20 cellular contexts compared by ENCODE assay signal in genomic region chr2:174762464-174762863, GRCh38. TPM values are rescaled to one million over a fixed set of nuclear protein-coding genes. Genes with fewer than 3 reads are reported as not detected.
DNase-seq lines count a peak whose midpoint lies in the region; ATAC-seq and TF ChIP-seq lines count a peak whose summit lies in the region.
"Had no signal": no experiment of that assay in that cellular context is flagged by ENCODE, and none has a peak within 500 bp of the region (broad histone marks: within the 10 kb centered on the region; RNA-seq: fewer than 3 reads in every experiment).

No MANE protein-coding gene starts in this region.

- H3K36me3 ChIP-seq in HUES48 (ENCODE audit: control insufficient read depth, insufficient read depth, low read length): no peaks in the 10 kb centered on the region
- no peaks in the 10 kb centered on the region for H3K36me3 ChIP-seq in A673 (ENCODE audit: insufficient read depth, low read length, poor library complexity, severe bottlenecking)
- no peaks in the 10 kb centered on the region for H3K36me3 ChIP-seq in OCI-LY7 (ENCODE audit: insufficient read depth, low read length)
- H3K36me3 ChIP-seq: Peyer's patch had no signal

- DNase-seq in mesothelial cell of epicardium (ENCODE audit: low spot score in 2 of 2, unreplicated experiment in 2 of 2) (no peak), skeletal muscle cell (ENCODE audit: low read depth) (no peak), A673 (ENCODE audit: low spot score) (no peak), OCI-LY7 (ENCODE audit: low spot score) (no peak)
- no peak for DNase-seq in activated CD8-positive, alpha-beta memory T cell treated with anti-CD3 and anti-CD28 coated beads, Interleukin-2, amount 50 U/mL, for 4 hours
- DNase-seq: Calu3; CD4-positive, alpha-beta T cell; GF-D8; GOT3; Karpas-422; NCI-H187 treated with DMSO at 0.1 percent for 48 hours; NCI-H2171 treated with DMSO at 0.1 percent for 48 hours; NCI-H510A; Peyer's patch; SHP77 had no signal

- peak overlapping the region in 3 of 5 experiments; percentile 24 to 80 (median 51) for H3K27ac Mint-ChIP-seq in brain
- peak overlapping the region; percentile 40 for H3K27ac Mint-ChIP-seq in mesothelial cell of epicardium
- H3K27ac Mint-ChIP-seq: CD4-positive, alpha-beta T cell had no signal

- H3K36me3 Mint-ChIP-seq in brain (no peaks in the 10 kb centered on the region), mesothelial cell of epicardium (no peaks in the 10 kb centered on the region)

- TF ChIP-seq CTCF in brain (conservative IDR thresholded peaks at IDR 0.05) (no peak), mesothelial cell of epicardium (IDR thresholded peaks at IDR 0.05; ENCODE audit: unreplicated experiment) (no peak), A673 (conservative IDR thresholded peaks at IDR 0.05; ENCODE audit: low read depth, low read length) (no peak), OCI-LY7 (conservative IDR thresholded peaks at IDR 0.05; ENCODE audit: low read length) (no peak)

- H3K9me3 ChIP-seq in HUES48 (ENCODE audit: control insufficient read depth, insufficient read depth, low read length) (no peaks in the 10 kb centered on the region), A673 (ENCODE audit: low read depth, low read length, poor library complexity, severe bottlenecking) (no peaks in the 10 kb centered on the region), OCI-LY7 (ENCODE audit: low read length) (no peaks in the 10 kb centered on the region)
- H3K9me3 ChIP-seq: A549, Peyer's patch had no signal

- BruUV-seq in A673 (replicated peaks; lab: Mats Ljungman, UMichigan) (no TSS peak), OCI-LY7 (replicated peaks; lab: Mats Ljungman, UMichigan) (no TSS peak)

- H3K9me2 ChIP-seq in OCI-LY7 (ENCODE audit: insufficient read depth, low read length): no peaks in the 10 kb centered on the region

- H3K9ac ChIP-seq in HUES48 (ENCODE audit: low read depth, low read length): peak overlapping the region; percentile 10; the same call in 1 of the 2 replicates

- intact Hi-C loops in A673 (cut with micrococcal nuclease; ENCODE audit: unreplicated experiment) (no loop called here), OCI-LY7 (cut with micrococcal nuclease; ENCODE audit: unreplicated experiment) (no loop called here)

- POLR2A ChIA-PET in A673 (lab: Charles Lee; ENCODE audit: low non-redundant PET) (no interaction called here), OCI-LY7 (lab: Charles Lee) (no interaction called here)

- no peak overlapping the region for H3K4me3 ChIP-seq in HUES48 (ENCODE audit: low read depth, low read length)
- H3K4me3 ChIP-seq in skeletal muscle cell (ENCODE audit: low read depth, low read length): peak overlapping the region; percentile 46
- H3K4me3 ChIP-seq in A673 (ENCODE audit: low read depth, low read length, poor library complexity, severe bottlenecking): no peak overlapping the region
- H3K4me3 ChIP-seq in OCI-LY7 (ENCODE audit: low read depth, low read length, poor library complexity, severe bottlenecking): no peak overlapping the region
- H3K4me3 ChIP-seq: A549, Peyer's patch had no signal

- H3K9me3 Mint-ChIP-seq in brain (no peaks in the 10 kb centered on the region), mesothelial cell of epicardium (no peaks in the 10 kb centered on the region)
- H3K9me3 Mint-ChIP-seq: CD4-positive, alpha-beta T cell had no signal

- H3K27me3 Mint-ChIP-seq in brain (peaks cover 6% of the 10 kb centered on the region), mesothelial cell of epicardium (ENCODE audit: low read depth) (no peaks in the 10 kb centered on the region)
- H3K27me3 Mint-ChIP-seq: CD4-positive, alpha-beta T cell had no signal

- ATAC-seq in HG03280 (IDR thresholded peaks at IDR 0.05; ENCODE audit: unreplicated experiment): no peak
- ATAC-seq: HepG2 had no signal

- CTCF ChIA-PET in A673 (lab: Charles Lee): interaction anchor here (1.8 kb wide), 1 partner anchor 13 kb away, joined by 5 read pairs; no protein-coding TSS in a partner anchor
- CTCF ChIA-PET in OCI-LY7 (lab: Charles Lee; ENCODE audit: unreplicated experiment): no interaction called here

- peak overlapping the region in 3 of 5 experiments; percentile 27 to 89 (median 77) for H3K4me3 Mint-ChIP-seq in brain
- no peak overlapping the region for H3K4me3 Mint-ChIP-seq in mesothelial cell of epicardium
- H3K4me3 Mint-ChIP-seq: CD4-positive, alpha-beta T cell had no signal

- H3K4me1 Mint-ChIP-seq in brain (peaks cover 50% of the 10 kb centered on the region), mesothelial cell of epicardium (peaks cover 13% of the 10 kb centered on the region)

- H3K27ac ChIP-seq in HUES48 (ENCODE audit: low read depth, low read length): no peak overlapping the region
- H3K27ac ChIP-seq in A673 (ENCODE audit: low read depth, low read length, poor library complexity, severe bottlenecking): no peak overlapping the region
- no peak overlapping the region for H3K27ac ChIP-seq in OCI-LY7 (ENCODE audit: low read depth, low read length, poor library complexity, severe bottlenecking)
- H3K27ac ChIP-seq: A549, Peyer's patch had no signal

- H4K20me1 ChIP-seq in OCI-LY7 (ENCODE audit: insufficient read depth, low read length): no peaks in the 10 kb centered on the region

- H3K4me1 ChIP-seq in HUES48 (ENCODE audit: control insufficient read depth, insufficient read depth, low read length) (peaks cover 15% of the 10 kb centered on the region), A673 (ENCODE audit: insufficient read depth, low read length, poor library complexity, severe bottlenecking) (no peaks in the 10 kb centered on the region), OCI-LY7 (ENCODE audit: insufficient read depth, low read length, poor library complexity, severe bottlenecking) (no peaks in the 10 kb centered on the region)
- H3K4me1 ChIP-seq: Peyer's patch had no signal

- H3K79me2 ChIP-seq in OCI-LY7 (ENCODE audit: insufficient read depth, low read depth, low read length): no peaks in the 10 kb centered on the region

- H3K4me2 ChIP-seq in OCI-LY7 (ENCODE audit: low read length): no peak overlapping the region

- H3K27me3 ChIP-seq in HUES48 (ENCODE audit: control insufficient read depth, insufficient read depth, low read length): no peaks in the 10 kb centered on the region
- no peaks in the 10 kb centered on the region for H3K27me3 ChIP-seq in A673 (replicated peaks; ENCODE audit: insufficient read depth, low read depth, low read length, poor library complexity)
- H3K27me3 ChIP-seq: Peyer's patch had no signal

- H2AFZ ChIP-seq in OCI-LY7 (ENCODE audit: low read length): no peak overlapping the region

RNA-seq across cellular contexts. Expression of gene CHRNA1, which starts 1.8 kb away (rescaled TPM):
- polyA plus RNA-seq in brain (ENCODE audit: insufficient read depth, low read depth, low replicate concordance): 0.44 TPM
- total RNA-seq in mesothelial cell of epicardium: 0.16 TPM in 1 of 3 replicates, not detected in the others
- total RNA-seq in A673 (2021): not detected in 2 replicates
- not detected in 2 replicates for total RNA-seq in OCI-LY7 (2014; rRNA removed; shearing (Covaris generic))
- total RNA-seq in OCI-LY7 (2022): not detected in 2 replicates
- total RNA-seq: Calu3, HepG2, Peyer's patch had no signal
- polyA plus RNA-seq: A549, HepG2 had no signal
